In the genomic region with DNA sequence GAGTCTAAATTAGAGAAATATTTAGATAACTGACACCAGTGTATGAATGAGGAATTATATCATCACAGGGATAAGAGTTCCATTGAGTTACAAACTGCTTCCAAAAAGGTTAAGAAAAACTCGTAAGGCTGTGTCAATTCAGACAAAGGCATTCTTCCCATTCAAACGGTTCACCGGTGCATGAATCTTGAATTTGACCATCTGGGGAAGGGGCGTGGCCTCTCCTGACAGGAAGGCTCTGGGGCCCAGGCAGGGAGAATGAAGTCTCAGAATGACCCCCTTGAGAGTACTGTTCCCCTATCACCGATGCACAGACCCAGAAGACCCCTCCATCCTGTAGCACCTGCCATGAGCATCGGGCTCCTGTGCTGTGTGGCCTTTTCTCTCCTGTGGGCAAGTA, we compare ENCODE assay signal across 20 cellular contexts.
DNase-seq lines count a peak whose midpoint lies in the region.
"Had no signal": no experiment of that assay in that cellular context is flagged by ENCODE, and none has a peak within 500 bp of the region (broad histone marks: within the 10 kb centered on the region; RNA-seq: fewer than 3 reads in every experiment).

No MANE protein-coding gene starts in this region.

- no CpG with 5 or more reads among the region's 6 CpGs for WGBS in neuronal stem cell (ENCODE audit: extremely low coverage in 2 of 2, insufficient read length in 2 of 2, insufficient replicate concordance in 1 of 2), 2 donors

- intact Hi-C loops in activated T-helper 1 cell treated with anti-CD3 and anti-CD28 coated beads, Interleukin-12 subunit alpha, Interleukin-12 subunit beta, Interleukin-2, Interleukin-4 antibody, amounts not matched to agents 30 ng/mL and 10 ng/mL and 1 ng/mL, durations not matched to agents 14 hours and 24 hours and 36 hours (cut with micrococcal nuclease) = loop anchor here (10.0 kb wide), 1 partner anchor 887 kb away; no protein-coding TSS in a partner anchor

- H3K9me3 Mint-ChIP-seq in activated CD4-positive, alpha-beta T cell treated with anti-CD3 and anti-CD28 coated beads, Interleukin-2, amount 10 ng/mL, durations not matched to agents 7 days and 5 days = no peaks in the 10 kb centered on the region
- H3K9me3 Mint-ChIP-seq in activated T-helper 1 cell treated with anti-CD3 and anti-CD28 coated beads, Interleukin-12 subunit alpha, Interleukin-12 subunit beta, Interleukin-2, Interleukin-4 antibody, amounts not matched to agents 30 ng/mL and 10 ng/mL and 1 ng/mL, durations not matched to agents 14 hours and 24 hours and 36 hours = no peaks in the 10 kb centered on the region
- H3K9me3 Mint-ChIP-seq: HFFc6 had no signal

- H3K9ac ChIP-seq in neuronal stem cell (ENCODE audit: low read depth, low read length, poor library complexity) = no peak overlapping the region

- no peaks in the 10 kb centered on the region for H3K36me3 ChIP-seq in neuronal stem cell (replicated peaks in 1 of 2; ENCODE audit: control insufficient read depth in 2 of 2, insufficient read depth in 2 of 2, low read length in 2 of 2)

- H3K4me3 Mint-ChIP-seq in activated CD4-positive, alpha-beta T cell treated with anti-CD3 and anti-CD28 coated beads, Interleukin-2, amount 10 ng/mL, durations not matched to agents 7 days and 5 days = peak overlapping the region; percentile 23
- peak overlapping the region; percentile 57 for H3K4me3 Mint-ChIP-seq in activated T-helper 1 cell treated with anti-CD3 and anti-CD28 coated beads, Interleukin-12 subunit alpha, Interleukin-12 subunit beta, Interleukin-2, Interleukin-4 antibody, amounts not matched to agents 30 ng/mL and 10 ng/mL and 1 ng/mL, durations not matched to agents 14 hours and 24 hours and 36 hours
- H3K4me3 Mint-ChIP-seq: HFFc6 had no signal

- no peak for DNase-seq in activated CD4-positive, alpha-beta T cell treated with anti-CD3 and anti-CD28 coated beads, Interleukin-2, amount 10 ng/mL, durations not matched to agents 7 days and 5 days
- DNase-seq in activated CD4-positive, alpha-beta T cell treated with anti-CD3 and anti-CD28 coated beads for 4 hours = no peak
- DNase-seq in NCI-H2171 treated with DMSO at 0.1 percent for 48 hours (lab: John Stamatoyannopoulos, UW) = peak; percentile 89
- no peak for DNase-seq in activated T-helper 1 cell treated with anti-CD3 and anti-CD28 coated beads, Interleukin-12 subunit alpha, Interleukin-12 subunit beta, Interleukin-2, Interleukin-4 antibody, amounts not matched to agents 30 ng/mL and 10 ng/mL and 1 ng/mL, durations not matched to agents 14 hours and 24 hours and 36 hours (ENCODE audit: low spot score)
- DNase-seq in neuronal stem cell (ENCODE audit: low spot score) = peak; percentile 67
- no peak for DNase-seq in GM19238 (ENCODE audit: insufficient read length, low spot score)
- no peak for DNase-seq in NOMO-1 (lab: John Stamatoyannopoulos, UW; ENCODE audit: unreplicated experiment in 2 of 2)
- no peak for DNase-seq in stimulated activated CD4-positive, alpha-beta T cell treated with anti-CD3 and anti-CD28 coated beads, Interleukin-2, amount 100 ng/mL, for 48 hours
- DNase-seq: activated CD4-positive, alpha-beta T cell treated with anti-CD3 and anti-CD28 coated beads, Interleukin-2, amount 50 U/mL, for 1 hour; activated effector memory CD4-positive, alpha-beta T cell treated with anti-CD3 and anti-CD28 coated beads, Interleukin-2, amount 50 U/mL, for 16 hours; aorta; HFFc6; hippocampal formation; kidney; mesendoderm; NCI-H1436; NCI-H345; SHP77; stimulated activated naive CD4-positive, alpha-beta T cell; T-helper 9 cell had no signal

- H3K36me3 Mint-ChIP-seq in activated CD4-positive, alpha-beta T cell treated with anti-CD3 and anti-CD28 coated beads, Interleukin-2, amount 10 ng/mL, durations not matched to agents 7 days and 5 days (ENCODE audit: low read depth) = no peaks in the 10 kb centered on the region
- no peaks in the 10 kb centered on the region for H3K36me3 Mint-ChIP-seq in activated T-helper 1 cell treated with anti-CD3 and anti-CD28 coated beads, Interleukin-12 subunit alpha, Interleukin-12 subunit beta, Interleukin-2, Interleukin-4 antibody, amounts not matched to agents 30 ng/mL and 10 ng/mL and 1 ng/mL, durations not matched to agents 14 hours and 24 hours and 36 hours (ENCODE audit: low read depth)

- H3K4me1 Mint-ChIP-seq in activated CD4-positive, alpha-beta T cell treated with anti-CD3 and anti-CD28 coated beads, Interleukin-2, amount 10 ng/mL, durations not matched to agents 7 days and 5 days = peaks cover 12% of the 10 kb centered on the region
- H3K4me1 Mint-ChIP-seq in activated T-helper 1 cell treated with anti-CD3 and anti-CD28 coated beads, Interleukin-12 subunit alpha, Interleukin-12 subunit beta, Interleukin-2, Interleukin-4 antibody, amounts not matched to agents 30 ng/mL and 10 ng/mL and 1 ng/mL, durations not matched to agents 14 hours and 24 hours and 36 hours (ENCODE audit: low read depth) = no peaks in the 10 kb centered on the region

- no peak overlapping the region for H3K14ac ChIP-seq in neuronal stem cell (ENCODE audit: low read length)

- peak overlapping the region; percentile 18 for H3K27ac ChIP-seq in neuronal stem cell (replicated peaks; ENCODE audit: low read length)

- no peak overlapping the region for H4K8ac ChIP-seq in neuronal stem cell (ENCODE audit: low read depth, low read length)

- H3K9me3 ChIP-seq in neuronal stem cell (replicated peaks in 1 of 2; ENCODE audit: control insufficient read depth in 2 of 2, insufficient read depth in 1 of 2, low read depth in 1 of 2, low read length in 2 of 2) = no peaks in the 10 kb centered on the region

- no peak overlapping the region for H3K4me3 ChIP-seq in neuronal stem cell (ENCODE audit: low read length in 2 of 2)

- H3K27me3 ChIP-seq in neuronal stem cell (ENCODE audit: control insufficient read depth in 3 of 3, insufficient read depth in 3 of 3, low read depth in 1 of 3, low read length in 3 of 3) = no peaks in the 10 kb centered on the region

- H2BK120ac ChIP-seq in neuronal stem cell (ENCODE audit: low read depth, low read length) = no peak overlapping the region

- no peaks in the 10 kb centered on the region for H3K79me1 ChIP-seq in neuronal stem cell (ENCODE audit: low read depth, low read length)

- no peak overlapping the region for H3K18ac ChIP-seq in neuronal stem cell (ENCODE audit: low read length)

- peaks cover 13% of the 10 kb centered on the region for H3K27me3 Mint-ChIP-seq in activated CD4-positive, alpha-beta T cell treated with anti-CD3 and anti-CD28 coated beads, Interleukin-2, amount 10 ng/mL, durations not matched to agents 7 days and 5 days
- peaks cover 10% of the 10 kb centered on the region for H3K27me3 Mint-ChIP-seq in activated T-helper 1 cell treated with anti-CD3 and anti-CD28 coated beads, Interleukin-12 subunit alpha, Interleukin-12 subunit beta, Interleukin-2, Interleukin-4 antibody, amounts not matched to agents 30 ng/mL and 10 ng/mL and 1 ng/mL, durations not matched to agents 14 hours and 24 hours and 36 hours (ENCODE audit: insufficient read depth)

- H4K91ac ChIP-seq in neuronal stem cell (ENCODE audit: low read depth, low read length, poor library complexity) = no peak overlapping the region

- CTCF ChIA-PET in activated CD4-positive, alpha-beta T cell treated with anti-CD3 and anti-CD28 coated beads, Interleukin-2, amount 10 ng/mL, durations not matched to agents 7 days and 5 days (lab: Charles Lee) = no interaction called here

- no peak overlapping the region for H2BK5ac ChIP-seq in neuronal stem cell (ENCODE audit: low read length)

- peak overlapping the region; percentile 40 for H2AFZ ChIP-seq in neuronal stem cell (ENCODE audit: low read length)

- peak overlapping the region; percentile 55 for H3K27ac Mint-ChIP-seq in activated CD4-positive, alpha-beta T cell treated with anti-CD3 and anti-CD28 coated beads, Interleukin-2, amount 10 ng/mL, durations not matched to agents 7 days and 5 days
- peak overlapping the region; percentile 50 for H3K27ac Mint-ChIP-seq in activated T-helper 1 cell treated with anti-CD3 and anti-CD28 coated beads, Interleukin-12 subunit alpha, Interleukin-12 subunit beta, Interleukin-2, Interleukin-4 antibody, amounts not matched to agents 30 ng/mL and 10 ng/mL and 1 ng/mL, durations not matched to agents 14 hours and 24 hours and 36 hours
- H3K27ac Mint-ChIP-seq: HFFc6 had no signal

- no peak overlapping the region for H2AK5ac ChIP-seq in neuronal stem cell (ENCODE audit: low read depth, low read length)

- no peak overlapping the region for H3K23ac ChIP-seq in neuronal stem cell (ENCODE audit: low read depth, low read length, poor library complexity)

- no peak overlapping the region for H3K4me2 ChIP-seq in neuronal stem cell (ENCODE audit: insufficient read depth, low read length, poor library complexity, severe bottlenecking)

- POLR2A ChIA-PET in activated CD4-positive, alpha-beta T cell treated with anti-CD3 and anti-CD28 coated beads, Interleukin-2, amount 10 ng/mL, durations not matched to agents 7 days and 5 days (lab: Charles Lee) = no interaction called here

- no peak overlapping the region for H2BK12ac ChIP-seq in neuronal stem cell (ENCODE audit: low read length)

- no peak overlapping the region for H2BK15ac ChIP-seq in neuronal stem cell (ENCODE audit: low read length)

- peaks cover 9 to 19% of the 10 kb centered on the region in 2 donors for H3K4me1 ChIP-seq in neuronal stem cell (ENCODE audit: control insufficient read depth in 2 of 2, insufficient read depth in 1 of 2, low read depth in 1 of 2, low read length in 2 of 2)

- no peak overlapping the region for H3K4ac ChIP-seq in neuronal stem cell (ENCODE audit: low read length)

Comparison
In these comparisons a context has a peak if more than half of its experiments do, and no peak if none do; other contexts are left out.
1. DNase-seq: peak in NCI-H2171 treated with DMSO at 0.1 percent for 48 hours (single experiment) and neuronal stem cell (single experiment); none in activated CD4-positive, alpha-beta T cell treated with anti-CD3 and anti-CD28 coated beads, Interleukin-2, amount 10 ng/mL, durations not matched to agents 7 days and 5 days (single experiment), activated CD4-positive, alpha-beta T cell treated with anti-CD3 and anti-CD28 coated beads for 4 hours (0 of 2), activated T-helper 1 cell treated with anti-CD3 and anti-CD28 coated beads, Interleukin-12 subunit alpha, Interleukin-12 subunit beta, Interleukin-2, Interleukin-4 antibody, amounts not matched to agents 30 ng/mL and 10 ng/mL and 1 ng/mL, durations not matched to agents 14 hours and 24 hours and 36 hours (single experiment), GM19238 (single experiment), NOMO-1 (0 of 2) and stimulated activated CD4-positive, alpha-beta T cell treated with anti-CD3 and anti-CD28 coated beads, Interleukin-2, amount 100 ng/mL, for 48 hours (0 of 2).